In the genomic region with DNA sequence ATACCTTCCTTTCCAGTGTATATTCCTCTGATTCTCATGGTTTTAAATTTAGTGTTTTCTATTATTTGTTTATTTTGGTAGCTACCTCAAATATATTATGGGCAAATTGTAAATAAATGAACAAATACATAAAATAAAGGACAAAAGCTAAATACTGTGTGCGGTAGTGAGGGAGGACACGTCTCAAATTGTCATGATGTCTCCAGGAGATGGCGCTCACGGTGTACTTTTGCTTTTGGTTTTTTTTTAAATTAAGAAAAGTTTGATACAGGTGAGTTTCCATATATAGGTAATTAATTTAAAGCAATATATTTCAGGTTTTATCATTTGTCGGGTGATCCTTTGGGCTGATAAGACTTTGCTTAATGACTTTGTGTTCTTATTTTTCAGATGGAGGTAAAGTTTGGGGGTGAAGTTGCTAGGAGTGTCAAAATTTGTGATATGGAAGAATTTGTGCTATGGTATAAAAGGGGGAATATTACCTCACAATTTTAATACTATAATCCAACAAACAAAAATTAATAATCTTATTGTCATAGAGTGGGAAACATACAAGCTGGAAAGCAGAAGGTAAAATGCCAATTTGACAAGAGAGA, we compare ENCODE assay signal across 9 cellular contexts.
DNase-seq lines count a peak whose midpoint lies in the region; ATAC-seq and TF ChIP-seq lines count a peak whose summit lies in the region.
"Had no signal": no experiment of that assay in that cellular context is flagged by ENCODE, and none has a peak within 500 bp of the region (broad histone marks: within the 10 kb centered on the region; RNA-seq: fewer than 3 reads in every experiment).

No MANE protein-coding gene starts in this region.

- no peaks in the 10 kb centered on the region for H3K9me3 ChIP-seq in liver (ENCODE audit: control insufficient read depth in 4 of 4, low read length in 3 of 4)

- no peak overlapping the region for H3K4me3 ChIP-seq in liver (ENCODE audit: low read depth in 1 of 3, low read length in 3 of 3)

- H3K27me3 ChIP-seq in liver (ENCODE audit: control insufficient read depth in 4 of 4, insufficient read depth in 4 of 4, low read length in 3 of 4): no peaks in the 10 kb centered on the region

- no peak overlapping the region for H3K27ac ChIP-seq in VCaP
- no peak overlapping the region for H3K27ac ChIP-seq in liver (ENCODE audit: low read depth in 1 of 2, low read length in 2 of 2)

- no peak overlapping the region for H3K9ac ChIP-seq in liver (ENCODE audit: low read depth in 1 of 2, low read length in 2 of 2)

- WGBS in liver: 20% methylated on average over 5 of the region's 5 CpGs

- TF ChIP-seq CTCF in VCaP (conservative IDR thresholded peaks at IDR 0.05) (peak; percentile 78), liver (IDR thresholded peaks at IDR 0.05; ENCODE audit: low read depth, low read length, missing input control) (peak; percentile 25)

- H3K36me3 ChIP-seq in liver (ENCODE audit: control insufficient read depth in 4 of 4, insufficient read depth in 3 of 4, low read depth in 1 of 4, low read length in 3 of 4): no peaks in the 10 kb centered on the region

- H3K4me1 ChIP-seq in liver (ENCODE audit: control insufficient read depth in 4 of 4, insufficient read depth in 4 of 4, low read length in 3 of 4): no peaks in the 10 kb centered on the region

- peak; percentile 56 to 68 for TF ChIP-seq RAD21 in liver (IDR thresholded peaks at IDR 0.05)

- peak; percentile 75 for DNase-seq in DMS53 (lab: John Stamatoyannopoulos, UW)
- DNase-seq in DMS79 treated with DMSO at 0.1 percent for 48 hours (lab: John Stamatoyannopoulos, UW): no peak
- no peak for DNase-seq in NCI-H187 treated with DMSO at 0.1 percent for 48 hours (lab: John Stamatoyannopoulos, UW)
- DNase-seq: occipital lobe had no signal

- ATAC-seq in HG03342 (IDR thresholded peaks at IDR 0.05; ENCODE audit: unreplicated experiment): peak; percentile 62
- ATAC-seq in GM21526 (IDR thresholded peaks at IDR 0.05; ENCODE audit: low FRiP score, unreplicated experiment): no peak
- no peak for ATAC-seq in HG02840 (IDR thresholded peaks at IDR 0.05; ENCODE audit: low FRiP score, unreplicated experiment)

TF ChIP-seq in liver, 16 proteins besides CTCF, POLR2A, EP300 and RAD21:
- TF ChIP-seq TAF1 (conservative IDR thresholded peaks at IDR 0.05) (no peak), HNF4A (conservative IDR thresholded peaks at IDR 0.05) (no peak), FOXA1 (IDR thresholded peaks at IDR 0.05) (no peak), JUND (IDR thresholded peaks at IDR 0.05) (no peak)
- TF ChIP-seq, protein P1, sequence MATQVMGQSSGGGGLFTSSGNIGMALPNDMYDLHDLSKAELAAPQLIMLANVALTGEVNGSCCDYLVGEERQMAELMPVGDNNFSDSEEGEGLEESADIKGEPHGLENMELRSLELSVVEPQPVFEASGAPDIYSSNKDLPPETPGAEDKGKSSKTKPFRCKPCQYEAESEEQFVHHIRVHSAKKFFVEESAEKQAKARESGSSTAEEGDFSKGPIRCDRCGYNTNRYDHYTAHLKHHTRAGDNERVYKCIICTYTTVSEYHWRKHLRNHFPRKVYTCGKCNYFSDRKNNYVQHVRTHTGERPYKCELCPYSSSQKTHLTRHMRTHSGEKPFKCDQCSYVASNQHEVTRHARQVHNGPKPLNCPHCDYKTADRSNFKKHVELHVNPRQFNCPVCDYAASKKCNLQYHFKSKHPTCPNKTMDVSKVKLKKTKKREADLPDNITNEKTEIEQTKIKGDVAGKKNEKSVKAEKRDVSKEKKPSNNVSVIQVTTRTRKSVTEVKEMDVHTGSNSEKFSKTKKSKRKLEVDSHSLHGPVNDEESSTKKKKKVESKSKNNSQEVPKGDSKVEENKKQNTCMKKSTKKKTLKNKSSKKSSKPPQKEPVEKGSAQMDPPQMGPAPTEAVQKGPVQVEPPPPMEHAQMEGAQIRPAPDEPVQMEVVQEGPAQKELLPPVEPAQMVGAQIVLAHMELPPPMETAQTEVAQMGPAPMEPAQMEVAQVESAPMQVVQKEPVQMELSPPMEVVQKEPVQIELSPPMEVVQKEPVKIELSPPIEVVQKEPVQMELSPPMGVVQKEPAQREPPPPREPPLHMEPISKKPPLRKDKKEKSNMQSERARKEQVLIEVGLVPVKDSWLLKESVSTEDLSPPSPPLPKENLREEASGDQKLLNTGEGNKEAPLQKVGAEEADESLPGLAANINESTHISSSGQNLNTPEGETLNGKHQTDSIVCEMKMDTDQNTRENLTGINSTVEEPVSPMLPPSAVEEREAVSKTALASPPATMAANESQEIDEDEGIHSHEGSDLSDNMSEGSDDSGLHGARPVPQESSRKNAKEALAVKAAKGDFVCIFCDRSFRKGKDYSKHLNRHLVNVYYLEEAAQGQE (IDR thresholded peaks at IDR 0.05): no peak
- TF ChIP-seq, protein P2, sequence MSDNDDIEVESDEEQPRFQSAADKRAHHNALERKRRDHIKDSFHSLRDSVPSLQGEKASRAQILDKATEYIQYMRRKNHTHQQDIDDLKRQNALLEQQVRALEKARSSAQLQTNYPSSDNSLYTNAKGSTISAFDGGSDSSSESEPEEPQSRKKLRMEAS (IDR thresholded peaks at IDR 0.05): no peak
